In genomic region chr19:51493776-51494175, GRCh38 we compare ENCODE assay signal across 21 cellular contexts. TPM values are rescaled to one million over a fixed set of nuclear protein-coding genes. Genes with fewer than 3 reads are reported as not detected.
"Had no signal": no experiment of that assay in that cellular context is flagged by ENCODE, and none has a peak within 500 bp of the region (broad histone marks: within the 10 kb centered on the region; RNA-seq: fewer than 3 reads in every experiment).

No MANE protein-coding gene starts in this region.

- H3K27ac ChIP-seq: esophagus muscularis mucosa, prostate gland, spleen, tibial nerve had no signal

- H3K36me3 ChIP-seq: esophagus muscularis mucosa, prostate gland, spleen, tibial nerve had no signal

- H3K4me3 ChIP-seq: esophagus muscularis mucosa, prostate gland, spleen, tibial nerve had no signal

- ATAC-seq: natural killer cell; sciatic nerve; stimulated activated naive B cell treated with anti-CD40 and anti-IgM and Interleukin-4, amounts not matched to agents 10 μg/mL and 1 μg/mL and 100 μg/mL, for 72 hours; WTC11 had no signal

- H3K27me3 ChIP-seq: tibial nerve had no signal

- DNase-seq: activated CD4-positive, alpha-beta T cell treated with anti-CD3 and anti-CD28 coated beads, Interleukin-2, amount 10 ng/mL, durations not matched to agents 7 days and 5 days; activated effector memory CD4-positive, alpha-beta T cell treated with Interleukin-2 at 50 U/mL for 16 hours; activated T-cell treated with anti-CD3 and anti-CD28 coated beads, Interleukin-2, amount 50 U/mL, for 1 hour; immature natural killer cell; left cardiac atrium; mammary epithelial cell; natural killer cell; spleen; stimulated activated CD4-positive, alpha-beta T cell treated with anti-CD3 and anti-CD28 coated beads, Interleukin-1b, Interleukin-23, amount 100 ng/mL, for 48 hours; stimulated activated naive B cell treated with anti-CD40 and anti-IgM and Interleukin-4, amounts not matched to agents 10 μg/mL and 1 μg/mL and 100 μg/mL, for 72 hours; T1000 had no signal

RNA-seq across cellular contexts. Expression of gene SIGLEC12, which starts 7.8 kb away (rescaled TPM):
- total RNA-seq: dermis microvascular lymphatic vessel endothelial cell, fibroblast of villous mesenchyme, mammary epithelial cell, sciatic nerve, subcutaneous adipose tissue, WTC11 had no signal

RNA-seq across cellular contexts. Expression of gene CEACAM18, which starts 15.4 kb away (rescaled TPM):
- total RNA-seq: activated CD4-positive, alpha-beta T cell treated with anti-CD3 and anti-CD28 coated beads, Interleukin-2, amount 10 ng/mL, durations not matched to agents 7 days and 5 days; activated CD8-positive, alpha-beta memory T cell treated with anti-CD3 and anti-CD28 coated beads for 36 hours; dermis microvascular lymphatic vessel endothelial cell; esophagus muscularis mucosa; fibroblast of villous mesenchyme; left cardiac atrium; mammary epithelial cell; mucosa of gallbladder; natural killer cell; prostate gland; sciatic nerve; spleen; subcutaneous adipose tissue; tibial nerve; WTC11 had no signal

RNA-seq across cellular contexts. Expression of gene SIGLEC8, which starts 35.5 kb away (rescaled TPM):
- total RNA-seq: activated CD4-positive, alpha-beta T cell treated with anti-CD3 and anti-CD28 coated beads, Interleukin-2, amount 10 ng/mL, durations not matched to agents 7 days and 5 days; activated CD8-positive, alpha-beta memory T cell treated with anti-CD3 and anti-CD28 coated beads for 36 hours; dermis microvascular lymphatic vessel endothelial cell; fibroblast of villous mesenchyme; mammary epithelial cell; natural killer cell; WTC11 had no signal

RNA-seq across cellular contexts. Expression of gene SIGLEC6, which starts 37.7 kb away (rescaled TPM):
- total RNA-seq: activated CD8-positive, alpha-beta memory T cell treated with anti-CD3 and anti-CD28 coated beads for 36 hours; dermis microvascular lymphatic vessel endothelial cell; fibroblast of villous mesenchyme; mammary epithelial cell had no signal
